In genomic region chr2:23387221-23387550, GRCh38 we compare ENCODE assay signal across 8 cellular contexts. TPM values are rescaled to one million over a fixed set of nuclear protein-coding genes. Genes with fewer than 3 reads are reported as not detected.
A peak's percentile ranks its signal among the peaks of the same experiment; 100 is the strongest.
DNase-seq lines count a peak whose midpoint lies in the region; ATAC-seq and TF ChIP-seq lines count a peak whose summit lies in the region.

No MANE protein-coding gene starts in this region.

- H3K27me3 Mint-ChIP-seq in activated T-cell treated with anti-CD3 and anti-CD28 coated beads, Interleukin-2, amount 50 U/mL, for 4 hours (ENCODE audit: low read depth), result peaks cover 65% of the 10 kb centered on the region
- H3K27me3 Mint-ChIP-seq in activated naive CD8-positive, alpha-beta T cell, result peaks cover 43% of the 10 kb centered on the region

- no peak for ATAC-seq in activated T-cell treated with anti-CD3 and anti-CD28 coated beads, Interleukin-2, amount 50 U/mL, for 4 hours
- ATAC-seq in left lung (no peak), HG03280 (IDR thresholded peaks at IDR 0.05; ENCODE audit: unreplicated experiment) (no peak), GM21619 (IDR thresholded peaks at IDR 0.05; ENCODE audit: unreplicated experiment) (no peak)

- peaks cover 14% of the 10 kb centered on the region for H3K4me1 Mint-ChIP-seq in activated T-cell treated with anti-CD3 and anti-CD28 coated beads, Interleukin-2, amount 50 U/mL, for 4 hours (ENCODE audit: low read depth)
- H3K4me1 Mint-ChIP-seq in activated naive CD8-positive, alpha-beta T cell (ENCODE audit: low read depth), result peaks cover 19% of the 10 kb centered on the region

- H3K27ac ChIP-seq in left lung (no peak overlapping the region), tibial nerve (peak overlapping the region; percentile 80 to 95 (median 86))

- H3K27ac Mint-ChIP-seq in activated naive CD8-positive, alpha-beta T cell, result no peak overlapping the region

- peak overlapping the region; percentile 53 to 60 for H3K4me3 ChIP-seq in left lung
- peak overlapping the region; percentile 68 to 97 (median 82) for H3K4me3 ChIP-seq in tibial nerve

- TF ChIP-seq EP300 in tibial nerve (IDR thresholded peaks at IDR 0.05), result peak in 1 of 2 donors; percentile 6

- WGBS in tibial nerve, 2 donors, result 2 to 6% methylated on average over 9 of the region's 9 CpGs

- H3K4me3 Mint-ChIP-seq in activated T-cell treated with anti-CD3 and anti-CD28 coated beads, Interleukin-2, amount 50 U/mL, for 4 hours, result peak overlapping the region; percentile 68
- peak overlapping the region; percentile 76 for H3K4me3 Mint-ChIP-seq in activated naive CD8-positive, alpha-beta T cell

- H3K4me1 ChIP-seq in left lung (peaks cover 5 to 23% of the 10 kb centered on the region in 2 donors), tibial nerve (peaks cover 0 to 67% (median 14%) of the 10 kb centered on the region in 4 donors)

- DNase-seq in activated T-cell treated with anti-CD3 and anti-CD28 coated beads, Interleukin-2, amount 50 U/mL, for 4 hours, result no peak
- DNase-seq in activated T-cell treated with anti-CD3 and anti-CD28 coated beads for 4 hours (no peak), left lung (no peak), tibial nerve (ENCODE audit: low spot score in 2 of 2) (no peak), G401 (ENCODE audit: low spot score) (no peak)

- TF ChIP-seq POLR2A in tibial nerve (IDR thresholded peaks at IDR 0.05), result no peak

- H3K9me3 ChIP-seq in left lung, result no peaks in the 10 kb centered on the region
- H3K9me3 ChIP-seq in tibial nerve, result no peaks in the 10 kb centered on the region

- in situ Hi-C loops in G401 (cut with HindIII; ENCODE audit: low sequenced_read_pairs), result no loop called here

- intact Hi-C loops in left lung (cut with DNase I), result no loop called here

- H3K36me3 ChIP-seq in left lung (no peaks in the 10 kb centered on the region), tibial nerve (no peaks in the 10 kb centered on the region)

- H3K27me3 ChIP-seq in left lung (peaks cover 8 to 95% of the 10 kb centered on the region in 2 donors), tibial nerve (peaks cover 0 to 3% of the 10 kb centered on the region in 2 donors)

- H3K9me3 Mint-ChIP-seq in activated T-cell treated with anti-CD3 and anti-CD28 coated beads, Interleukin-2, amount 50 U/mL, for 4 hours, result no peaks in the 10 kb centered on the region
- H3K9me3 Mint-ChIP-seq in activated naive CD8-positive, alpha-beta T cell (ENCODE audit: low read depth), result no peaks in the 10 kb centered on the region

- no peaks in the 10 kb centered on the region for H3K36me3 Mint-ChIP-seq in activated T-cell treated with anti-CD3 and anti-CD28 coated beads, Interleukin-2, amount 50 U/mL, for 4 hours (ENCODE audit: insufficient read depth)
- H3K36me3 Mint-ChIP-seq in activated naive CD8-positive, alpha-beta T cell, result no peaks in the 10 kb centered on the region

- TF ChIP-seq CTCF in left lung (IDR thresholded peaks at IDR 0.05) (no peak), tibial nerve (IDR thresholded peaks at IDR 0.05) (no peak)

RNA-seq across cellular contexts. Expression of gene KLHL29, which starts 2.2 kb away (rescaled TPM):
- 1 to 10 TPM in 2 of 3 donors, under 1 TPM in 1; 0.82 to 1.5 (median 1.1) TPM for total RNA-seq in activated T-cell treated with anti-CD3 and anti-CD28 coated beads, Interleukin-2, amount 50 U/mL, for 4 hours
- total RNA-seq in left lung (10 to 100 TPM in 1 of 2 donors, 1 to 10 TPM in 1; 9.5 to 10.5 TPM), tibial nerve (10 to 100 TPM; 39.6 to 52.0 (median 40.4) TPM)
- total RNA-seq in G401 (2014; rRNA removed; shearing (Covaris generic)), result not detected in 2 replicates

Comparison
In these comparisons a context has a peak if more than half of its experiments do, and no peak if none do; other contexts are left out.
1. H3K27ac ChIP-seq: peak in tibial nerve (4 of 4); none in left lung (0 of 2).
2. RNA of gene KLHL29, which starts 2.2 kb away (total RNA-seq): 39.6 to 52.0 TPM in tibial nerve and 9.5 to 10.5 TPM in left lung; 0.82 to 1.5 TPM in activated T-cell treated with anti-CD3 and anti-CD28 coated beads, Interleukin-2, amount 50 U/mL, for 4 hours and not detected in G401; every median in the first group is over 4 times any median in the second.